8 cellular contexts compared by ENCODE assay signal in the genomic region with DNA sequence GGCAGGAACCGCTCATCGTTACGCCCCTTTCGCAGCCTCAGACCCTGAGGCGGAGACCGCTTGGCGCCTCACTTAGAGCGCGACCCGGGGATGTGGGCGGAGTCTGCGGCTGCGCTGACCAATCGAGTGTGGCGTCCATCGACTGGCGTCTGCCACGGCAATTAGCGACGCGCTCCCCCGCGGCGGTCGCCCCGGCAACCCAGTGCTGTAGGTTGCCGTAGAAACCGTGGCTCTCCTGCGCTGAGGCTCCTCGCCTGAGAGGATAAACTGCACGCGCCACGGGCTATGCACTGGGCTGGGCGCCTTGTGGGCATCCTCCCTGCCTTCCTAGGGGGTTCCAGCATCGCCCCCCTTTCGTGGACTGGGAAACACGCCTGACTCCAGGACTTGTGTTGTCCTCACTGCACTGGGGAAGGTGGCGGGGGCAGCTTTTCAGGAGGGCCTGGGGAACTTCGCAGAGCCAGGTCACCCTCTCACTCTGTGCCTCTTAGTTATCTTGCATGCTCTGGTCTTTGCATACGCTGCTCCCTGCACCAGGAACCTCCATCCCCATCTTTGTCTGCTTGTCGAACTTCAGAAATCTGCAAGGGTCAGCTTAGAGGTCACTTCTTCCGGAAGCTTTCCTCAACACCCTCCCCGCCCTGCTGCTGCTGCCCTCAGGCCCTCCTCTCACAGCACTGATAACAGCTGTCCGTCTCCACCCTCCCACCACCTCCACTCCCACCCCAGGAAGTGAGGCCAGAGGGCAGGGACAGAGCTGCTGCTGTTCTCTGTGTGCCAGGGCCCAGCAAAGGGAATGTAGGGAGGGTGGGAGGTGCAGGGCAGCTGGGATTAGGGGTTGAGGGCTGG. TPM values are rescaled to one million over a fixed set of nuclear protein-coding genes. Genes with fewer than 3 reads are reported as not detected.
DNase-seq lines count a peak whose midpoint lies in the region; ATAC-seq and TF ChIP-seq lines count a peak whose summit lies in the region.

No MANE protein-coding gene starts in this region.

- peak overlapping the region; percentile 27; the same call in 1 of the 2 replicates for H3K27ac ChIP-seq in VCaP
- H3K27ac ChIP-seq in iPS-20b (ENCODE audit: low read length), result no peak overlapping the region

- peak; percentile 29 for TF ChIP-seq POLR2A in GM15510 (IDR thresholded peaks at IDR 0.05; ENCODE audit: borderline replicate concordance, extremely low read depth, insufficient read length)

- DNase-seq in NCI-H2107 (lab: John Stamatoyannopoulos, UW) (peak; percentile 82), T47D (ENCODE audit: low read depth in 1 of 2, low spot score in 1 of 2) (peak; percentile 60 to 61), RKO (ENCODE audit: low spot score) (no peak)

- H3K4me3 ChIP-seq in iPS-20b (ENCODE audit: low read length) (peak overlapping the region; percentile 79), skeletal muscle satellite cell (ENCODE audit: low read length) (peak overlapping the region; percentile 77)

- in situ Hi-C loops in T47D (cut with HindIII; ENCODE audit: low pct_unique_long_range_greater_than_20kb, low sequenced_read_pairs), result no loop called here

- H3K27me3 ChIP-seq in iPS-20b (ENCODE audit: insufficient read depth, low read length) (peaks cover 15% of the 10 kb centered on the region; the same call in 1 of the 2 replicates), skeletal muscle satellite cell (ENCODE audit: control insufficient read depth, insufficient read depth, low read length) (no peaks in the 10 kb centered on the region)

- ATAC-seq in HG02981 (IDR thresholded peaks at IDR 0.05; ENCODE audit: unreplicated experiment), result peak; percentile 81

- TF ChIP-seq CTCF in VCaP (conservative IDR thresholded peaks at IDR 0.05), result no peak

- no peaks in the 10 kb centered on the region for H3K9me3 ChIP-seq in iPS-20b (ENCODE audit: insufficient read depth, low read depth, low read length)
- no peaks in the 10 kb centered on the region for H3K9me3 ChIP-seq in skeletal muscle satellite cell (replicated peaks; ENCODE audit: low read length)

- H3K9ac ChIP-seq in iPS-20b (ENCODE audit: low read depth, low read length), result peak overlapping the region; percentile 69; the same call in 1 of the 2 replicates
- peak overlapping the region; percentile 84 for H3K9ac ChIP-seq in skeletal muscle satellite cell (ENCODE audit: low read depth, low read length)

- H3K36me3 ChIP-seq in iPS-20b (ENCODE audit: insufficient read depth, low read depth, low read length), result no peaks in the 10 kb centered on the region
- H3K36me3 ChIP-seq in skeletal muscle satellite cell (ENCODE audit: insufficient read depth, low read length), result no peaks in the 10 kb centered on the region

- peaks cover 21% of the 10 kb centered on the region for H3K4me1 ChIP-seq in iPS-20b (ENCODE audit: insufficient read depth, low read length)
- H3K4me1 ChIP-seq in skeletal muscle satellite cell (ENCODE audit: control insufficient read depth, insufficient read depth, low read length), result peaks cover 33% of the 10 kb centered on the region

- peak overlapping the region; percentile 92 for H3K4me2 ChIP-seq in skeletal muscle satellite cell (ENCODE audit: low read length)

RNA-seq across cellular contexts. Expression of a gene that starts 0.5 kb away (rescaled TPM):
- 0.25 and 1.3 TPM in 2 replicates for total RNA-seq in skeletal muscle satellite cell (2012; rRNA removed)

RNA-seq across cellular contexts. Expression of a gene that starts 12.5 kb away (rescaled TPM):
- 14.2 and 19.9 TPM in 2 replicates for total RNA-seq in skeletal muscle satellite cell (2012; rRNA removed)

RNA-seq across cellular contexts. Expression of a gene that starts 17.9 kb away (rescaled TPM):
- 0.44 TPM in 1 of 2 replicates, not detected in the other for total RNA-seq in skeletal muscle satellite cell (2012; rRNA removed)

RNA-seq across cellular contexts. Expression of a gene that starts 31.3 kb away (rescaled TPM):
- total RNA-seq in skeletal muscle satellite cell (2012; rRNA removed), result not detected in 2 replicates

RNA-seq across cellular contexts. Expression of a gene that starts 32.3 kb away (rescaled TPM):
- 37.3 and 45.4 TPM in 2 replicates for total RNA-seq in skeletal muscle satellite cell (2012; rRNA removed)
